In the genomic region with DNA sequence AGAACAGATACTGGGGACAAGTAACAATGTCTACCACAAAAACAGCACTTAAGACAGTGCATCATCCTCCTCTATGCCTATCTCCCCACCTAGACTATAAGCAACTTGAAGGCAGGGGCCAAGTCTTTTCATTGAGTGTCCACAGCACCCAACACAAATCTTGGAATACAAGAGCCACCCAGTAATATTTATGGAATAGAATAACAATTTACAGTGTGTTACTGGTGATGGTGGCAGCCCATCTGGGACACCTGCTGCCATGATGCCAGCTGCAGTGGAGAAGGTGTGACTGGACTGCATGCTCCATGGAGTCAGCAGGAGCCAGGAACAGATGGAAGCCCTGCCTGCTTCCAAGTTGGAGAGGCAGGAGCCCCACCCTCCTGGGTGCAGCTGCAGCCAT, we compare ENCODE assay signal across 21 cellular contexts.
"Had no signal": no experiment of that assay in that cellular context is flagged by ENCODE, and none has a peak within 500 bp of the region (broad histone marks: within the 10 kb centered on the region; RNA-seq: fewer than 3 reads in every experiment).

No MANE protein-coding gene starts in this region.

- DNase-seq: effector memory CD8-positive, alpha-beta T cell; esophagus squamous epithelium; foreskin fibroblast; immature natural killer cell; left lung; mucosa of descending colon; natural killer cell; nucleus accumbens; ovary; small intestine; stimulated activated CD4-positive, alpha-beta T cell treated with anti-CD3 and anti-CD28 coated beads, Interleukin-12 subunit alpha, Interleukin-12 subunit beta, amount 100 ng/mL, for 4 hours; stimulated activated CD4-positive, alpha-beta T cell treated with anti-CD3 and anti-CD28 coated beads, Interleukin-4, amount 100 ng/mL, for 1 hour; stimulated activated CD8-positive, alpha-beta memory T cell treated with anti-CD3 and anti-CD28 coated beads, Interleukin-4, amount 100 ng/mL, for 48 hours; stimulated activated naive CD8-positive, alpha-beta T cell treated with anti-CD3 and anti-CD28 coated beads, Interleukin-15, Interleukin-2, amounts not matched to agents 100 U/mL and 50 U/mL, for 24 hours; tibial artery; upper lobe of left lung; uterus had no signal

- H3K36me3 Mint-ChIP-seq: natural killer cell; stimulated activated effector memory CD8-positive, alpha-beta T cell treated with anti-CD3 and anti-CD28 coated beads, Interleukin-12 subunit alpha, Interleukin-12 subunit beta, amount 100 ng/mL, for 72 hours had no signal

- ATAC-seq: effector memory CD8-positive, alpha-beta T cell; gastroesophageal sphincter; left lung; mucosa of descending colon; natural killer cell; stimulated activated effector memory CD8-positive, alpha-beta T cell treated with anti-CD3 and anti-CD28 coated beads, Interleukin-12 subunit alpha, Interleukin-12 subunit beta, amount 100 ng/mL, for 72 hours; stimulated activated naive CD8-positive, alpha-beta T cell treated with anti-CD3 and anti-CD28 coated beads, Interleukin-15, Interleukin-2, amounts not matched to agents 100 U/mL and 50 U/mL, for 24 hours had no signal

- H3K27ac Mint-ChIP-seq: dendritic cell treated with granulocyte-macrophage colony-stimulating factor and Interleukin-4, amounts not matched to agents 40 ng/mL and 50 ng/mL, for 4 days; effector memory CD8-positive, alpha-beta T cell; immature natural killer cell; natural killer cell; stimulated activated effector memory CD8-positive, alpha-beta T cell treated with anti-CD3 and anti-CD28 coated beads, Interleukin-12 subunit alpha, Interleukin-12 subunit beta, amount 100 ng/mL, for 72 hours had no signal

- H3K4me1 Mint-ChIP-seq: immature natural killer cell; natural killer cell; neural crest cell; stimulated activated effector memory CD8-positive, alpha-beta T cell treated with anti-CD3 and anti-CD28 coated beads, Interleukin-12 subunit alpha, Interleukin-12 subunit beta, amount 100 ng/mL, for 72 hours had no signal

- H3K4me3 Mint-ChIP-seq: dendritic cell treated with granulocyte-macrophage colony-stimulating factor and Interleukin-4, amounts not matched to agents 40 ng/mL and 50 ng/mL, for 4 days; effector memory CD8-positive, alpha-beta T cell; immature natural killer cell; natural killer cell; neural crest cell; stimulated activated effector memory CD8-positive, alpha-beta T cell treated with anti-CD3 and anti-CD28 coated beads, Interleukin-12 subunit alpha, Interleukin-12 subunit beta, amount 100 ng/mL, for 72 hours had no signal
